8 cellular contexts compared by ENCODE assay signal in genomic region chrX:56812515-56813105, GRCh38.
DNase-seq lines count a peak whose midpoint lies in the region; ATAC-seq and TF ChIP-seq lines count a peak whose summit lies in the region.

No MANE protein-coding gene starts in this region.

- DNase-seq in CD4-positive, alpha-beta memory T cell = peak; percentile 59 to 72 (median 66)
- DNase-seq in natural killer cell treated with Interleukin-12 subunit alpha and Interleukin-12 subunit beta and Interleukin-15 and Interleukin-18, amount 100 ng/mL, for 72 hours (ENCODE audit: low spot score) = no peak
- DNase-seq in Calu3 (no peak), foreskin fibroblast (no peak), ovary (no peak)

- peaks cover 4 to 15% of the 10 kb centered on the region in 2 donors for H3K36me3 Mint-ChIP-seq in CD4-positive, alpha-beta memory T cell
- H3K36me3 Mint-ChIP-seq in activated naive CD8-positive, alpha-beta T cell = peaks cover 11% of the 10 kb centered on the region
- no peaks in the 10 kb centered on the region for H3K36me3 Mint-ChIP-seq in natural killer cell treated with Interleukin-12 subunit alpha and Interleukin-12 subunit beta and Interleukin-15 and Interleukin-18, amount 100 ng/mL, for 72 hours
- H3K36me3 Mint-ChIP-seq in Calu3 (ENCODE audit: insufficient read depth, unreplicated experiment) = no peaks in the 10 kb centered on the region

- peaks cover 33% of the 10 kb centered on the region for H3K4me1 ChIP-seq in CD4-positive, alpha-beta memory T cell (ENCODE audit: insufficient read depth, low read length)
- peaks cover 4% of the 10 kb centered on the region for H3K4me1 ChIP-seq in ovary (ENCODE audit: insufficient read depth)

- no peaks in the 10 kb centered on the region for H3K27me3 Mint-ChIP-seq in CD4-positive, alpha-beta memory T cell
- H3K27me3 Mint-ChIP-seq in activated naive CD8-positive, alpha-beta T cell = no peaks in the 10 kb centered on the region
- H3K27me3 Mint-ChIP-seq in natural killer cell treated with Interleukin-12 subunit alpha and Interleukin-12 subunit beta and Interleukin-15 and Interleukin-18, amount 100 ng/mL, for 72 hours = peaks cover 0 to 6% of the 10 kb centered on the region in 2 donors
- H3K27me3 Mint-ChIP-seq in Calu3 (ENCODE audit: unreplicated experiment) = no peaks in the 10 kb centered on the region

- POLR2A ChIA-PET in CD4-positive, alpha-beta memory T cell (lab: Charles Lee; ENCODE audit: partially characterized antibody) = interaction anchor here (0.8 to 1.8 kb wide), 3 partner anchors 12 to 1101 kb away, joined by 3 to 5 read pairs (median 3); no protein-coding TSS in a partner anchor

- H3K9me3 Mint-ChIP-seq in CD4-positive, alpha-beta memory T cell = no peaks in the 10 kb centered on the region
- H3K9me3 Mint-ChIP-seq in activated naive CD8-positive, alpha-beta T cell (ENCODE audit: low read depth) = no peaks in the 10 kb centered on the region
- no peaks in the 10 kb centered on the region for H3K9me3 Mint-ChIP-seq in natural killer cell treated with Interleukin-12 subunit alpha and Interleukin-12 subunit beta and Interleukin-15 and Interleukin-18, amount 100 ng/mL, for 72 hours
- no peaks in the 10 kb centered on the region for H3K9me3 Mint-ChIP-seq in Calu3 (ENCODE audit: low read depth, unreplicated experiment)

- CTCF ChIA-PET in CD4-positive, alpha-beta memory T cell (lab: Charles Lee; ENCODE audit: partially characterized antibody) = interaction anchor here (0.8 to 1.2 kb wide), 2 partner anchors 12 to 530 kb away, joined by 3 read pairs; no protein-coding TSS in a partner anchor
- CTCF ChIA-PET in Calu3 (lab: Charles Lee) = no interaction called here

- TF ChIP-seq EP300 in ovary (IDR thresholded peaks at IDR 0.05) = no peak

- no peaks in the 10 kb centered on the region for H3K36me3 ChIP-seq in CD4-positive, alpha-beta memory T cell (ENCODE audit: insufficient read depth, low read length)
- H3K36me3 ChIP-seq in ovary = no peaks in the 10 kb centered on the region

- peaks cover 27 to 53% (median 38%) of the 10 kb centered on the region in 4 donors for H3K4me1 Mint-ChIP-seq in CD4-positive, alpha-beta memory T cell
- H3K4me1 Mint-ChIP-seq in activated naive CD8-positive, alpha-beta T cell (ENCODE audit: low read depth) = peaks cover 46% of the 10 kb centered on the region
- peaks cover 17 to 37% of the 10 kb centered on the region in 2 donors for H3K4me1 Mint-ChIP-seq in natural killer cell treated with Interleukin-12 subunit alpha and Interleukin-12 subunit beta and Interleukin-15 and Interleukin-18, amount 100 ng/mL, for 72 hours (ENCODE audit: low read depth in 2 of 2)
- peaks cover 18% of the 10 kb centered on the region for H3K4me1 Mint-ChIP-seq in Calu3 (ENCODE audit: low read depth, unreplicated experiment)

- peak overlapping the region; percentile 35 to 52 for H3K4me3 ChIP-seq in CD4-positive, alpha-beta memory T cell (ENCODE audit: low read length in 2 of 2)
- H3K4me3 ChIP-seq in foreskin fibroblast (ENCODE audit: low read depth in 1 of 2, low read length in 2 of 2) = peak overlapping the region in 1 of 2 donors; percentile 13
- H3K4me3 ChIP-seq in ovary = no peak overlapping the region

- no peak for TF ChIP-seq POLR2A in ovary (IDR thresholded peaks at IDR 0.05)

- WGBS in ovary, 3 donors = 52 to 60% (median 53%) methylated on average over 7 of the region's 7 CpGs

- intact Hi-C loops in CD4-positive, alpha-beta memory T cell (cut with micrococcal nuclease) = loop anchor here (2.0 to 5.0 kb wide), 2 partner anchors 250 to 1100 kb away; partner anchors contain the start of genes UBQLN2 and ZXDA
- intact Hi-C loops in Calu3 (cut with micrococcal nuclease; ENCODE audit: unreplicated experiment) = no loop called here
- intact Hi-C loops in ovary (cut with DNase I) = no loop called here

- H3K4me3 Mint-ChIP-seq in CD4-positive, alpha-beta memory T cell = peak overlapping the region; percentile 73 to 92 (median 85)
- H3K4me3 Mint-ChIP-seq in activated naive CD8-positive, alpha-beta T cell = peak overlapping the region; percentile 79
- H3K4me3 Mint-ChIP-seq in natural killer cell treated with Interleukin-12 subunit alpha and Interleukin-12 subunit beta and Interleukin-15 and Interleukin-18, amount 100 ng/mL, for 72 hours = peak overlapping the region; percentile 92
- no peak overlapping the region for H3K4me3 Mint-ChIP-seq in Calu3 (ENCODE audit: low read depth, unreplicated experiment)

- ATAC-seq in GM19455 (IDR thresholded peaks at IDR 0.05; ENCODE audit: unreplicated experiment) (peak; percentile 87), HG03460 (IDR thresholded peaks at IDR 0.05; ENCODE audit: unreplicated experiment) (peak; percentile 90)
- peak; percentile 81 to 85 for ATAC-seq in natural killer cell treated with Interleukin-12 subunit alpha and Interleukin-12 subunit beta and Interleukin-15 and Interleukin-18, amount 100 ng/mL, for 72 hours

- no peaks in the 10 kb centered on the region for H3K9me3 ChIP-seq in CD4-positive, alpha-beta memory T cell (ENCODE audit: control insufficient read depth in 1 of 2, low read length in 2 of 2)
- no peaks in the 10 kb centered on the region for H3K9me3 ChIP-seq in ovary

- H3K27me3 ChIP-seq in CD4-positive, alpha-beta memory T cell (ENCODE audit: insufficient read depth, low read length) = no peaks in the 10 kb centered on the region
- no peaks in the 10 kb centered on the region for H3K27me3 ChIP-seq in ovary

- peak overlapping the region; percentile 90 to 97 (median 95) for H3K27ac Mint-ChIP-seq in CD4-positive, alpha-beta memory T cell
- peak overlapping the region; percentile 95 for H3K27ac Mint-ChIP-seq in activated naive CD8-positive, alpha-beta T cell
- peak overlapping the region; percentile 79 to 88 for H3K27ac Mint-ChIP-seq in natural killer cell treated with Interleukin-12 subunit alpha and Interleukin-12 subunit beta and Interleukin-15 and Interleukin-18, amount 100 ng/mL, for 72 hours
- no peak overlapping the region for H3K27ac Mint-ChIP-seq in Calu3 (ENCODE audit: unreplicated experiment)

- TF ChIP-seq CTCF in Calu3 (IDR thresholded peaks at IDR 0.05; ENCODE audit: unreplicated experiment) (no peak), foreskin fibroblast (IDR thresholded peaks at IDR 0.05; ENCODE audit: low read depth, low read length) (no peak), ovary (IDR thresholded peaks at IDR 0.05) (no peak)

- no TSS peak for BruUV-seq in Calu3 (replicated peaks; lab: Mats Ljungman, UMichigan)

- peak overlapping the region; percentile 75 for H3K27ac ChIP-seq in CD4-positive, alpha-beta memory T cell (ENCODE audit: low read depth, low read length)
- H3K27ac ChIP-seq in ovary = no peak overlapping the region

Comparison
In these comparisons a context has a peak if more than half of its experiments do, and no peak if none do; other contexts are left out.
1. DNase-seq: peak in CD4-positive, alpha-beta memory T cell (5 of 5); none in natural killer cell treated with Interleukin-12 subunit alpha and Interleukin-12 subunit beta and Interleukin-15 and Interleukin-18, amount 100 ng/mL, for 72 hours (single experiment), Calu3 (single experiment), foreskin fibroblast (0 of 2) and ovary (0 of 5).
2. Peak in every context shown above with its lines, with median percentiles within 50 percentile points of each other: ATAC-seq.